In genomic region chr15:54120949-54121463, GRCh38 we compare ENCODE assay signal across 26 cellular contexts.
"Had no signal": no experiment of that assay in that cellular context is flagged by ENCODE, and none has a peak within 500 bp of the region (broad histone marks: within the 10 kb centered on the region; RNA-seq: fewer than 3 reads in every experiment).

No MANE protein-coding gene starts in this region.

- H3K4me2 ChIP-seq: neural progenitor cell, smooth muscle cell had no signal

- H3K4me3 ChIP-seq: neural progenitor cell, ovary, psoas muscle, skin epidermis, smooth muscle cell, spleen, suprapubic skin, testis, tibial artery, transverse colon, upper lobe of right lung, uterus had no signal

- DNase-seq: natural killer cell; occipital lobe; ovary; posterior cingulate gyrus; psoas muscle; right cardiac atrium; spleen; stimulated activated CD4-positive, alpha-beta T cell treated with anti-CD3 and anti-CD28 coated beads, Interleukin-12 subunit alpha, Interleukin-12 subunit beta, amount 100 ng/mL, for 4 hours; stimulated activated CD4-positive, alpha-beta T cell treated with anti-CD3 and anti-CD28 coated beads, Interleukin-1b, Interleukin-23, amount 100 ng/mL, for 48 hours; stimulated activated CD4-positive, alpha-beta T cell treated with anti-CD3 and anti-CD28 coated beads, Interleukin-4, amount 100 ng/mL, for 1 hour; stimulated activated CD4-positive, alpha-beta T cell treated with anti-CD3 and anti-CD28 coated beads, Interleukin-4, amount 100 ng/mL, for 4 hours; stimulated activated CD8-positive, alpha-beta memory T cell treated with anti-CD3 and anti-CD28 coated beads, Interleukin-4, amount 100 ng/mL, for 48 hours; stimulated activated naive CD4-positive, alpha-beta T cell; stimulated activated naive CD8-positive, alpha-beta T cell treated with anti-CD3 and anti-CD28 coated beads, Interleukin-15, amount 100 ng/mL, for 72 hours; stimulated activated naive CD8-positive, alpha-beta T cell treated with anti-CD3 and anti-CD28 coated beads, Interleukin-15, Interleukin-2, amounts not matched to agents 100 U/mL and 50 U/mL, for 24 hours; substantia nigra; testis; tibial artery; transverse colon; upper lobe of right lung; uterus had no signal

- H3K27me3 ChIP-seq: neural progenitor cell, ovary, spleen, suprapubic skin, testis, tibial artery, transverse colon, upper lobe of right lung, uterus had no signal

- H3K4me1 ChIP-seq: neural progenitor cell, parathyroid adenoma, psoas muscle, spleen, suprapubic skin, testis, tibial artery, transverse colon, upper lobe of right lung, uterus had no signal

- H3K36me3 ChIP-seq: neural progenitor cell, ovary, spleen, suprapubic skin, tibial artery, transverse colon, upper lobe of right lung, uterus had no signal

- H3K9me3 ChIP-seq: ovary, psoas muscle, suprapubic skin, testis, transverse colon, upper lobe of right lung, uterus had no signal

- H2AFZ ChIP-seq: neural progenitor cell, parathyroid adenoma had no signal

- H3K27ac ChIP-seq: neural progenitor cell, ovary, parathyroid adenoma, psoas muscle, skin epidermis, spleen, suprapubic skin, testis, tibial artery, transverse colon, upper lobe of right lung, uterus had no signal

- H3K79me2 ChIP-seq: parathyroid adenoma had no signal

- H3K9ac ChIP-seq: neural progenitor cell, parathyroid adenoma had no signal
